In the genomic region with DNA sequence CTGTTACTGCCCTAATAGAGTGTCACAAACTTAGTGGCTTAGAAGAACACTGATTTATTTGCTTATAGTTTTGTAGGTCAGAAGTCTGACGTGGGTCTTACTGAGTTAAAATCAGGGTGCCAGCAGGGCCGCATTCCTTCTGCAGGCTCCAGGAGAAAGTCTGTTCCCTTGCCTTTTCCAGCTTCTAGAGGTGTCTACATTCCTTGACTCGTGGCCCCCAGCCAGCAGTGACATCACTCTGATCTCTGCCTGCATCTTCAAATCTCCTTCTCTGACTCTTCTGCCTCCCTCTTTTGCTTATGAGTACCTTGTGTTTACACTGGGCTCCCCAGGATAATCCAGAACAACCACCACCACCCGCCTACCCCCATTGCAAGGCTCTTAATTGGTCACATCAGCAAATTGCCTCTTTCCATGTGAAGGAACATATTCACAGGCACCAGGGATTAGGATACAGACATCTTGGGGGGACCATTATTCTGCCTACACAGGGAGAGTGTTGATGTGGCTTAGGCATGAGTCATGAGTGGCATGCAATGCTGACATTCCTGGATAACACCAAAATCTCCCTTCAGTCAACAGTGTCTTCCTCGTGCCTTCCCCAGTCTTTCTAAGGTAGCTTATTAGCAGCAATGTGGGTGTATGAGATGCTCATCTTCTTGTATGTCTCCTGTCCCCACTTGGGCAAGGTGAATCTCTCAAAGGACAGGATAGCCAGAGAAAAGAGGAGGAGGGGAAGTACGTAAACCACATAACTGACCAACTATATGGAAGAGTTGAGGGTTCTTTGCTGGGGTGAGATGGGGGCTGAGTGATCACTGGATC, we compare ENCODE assay signal across 11 cellular contexts. TPM values are rescaled to one million over a fixed set of nuclear protein-coding genes. Genes with fewer than 3 reads are reported as not detected.
DNase-seq lines count a peak whose midpoint lies in the region; ATAC-seq and TF ChIP-seq lines count a peak whose summit lies in the region.
"Had no signal": no experiment of that assay in that cellular context is flagged by ENCODE, and none has a peak within 500 bp of the region (broad histone marks: within the 10 kb centered on the region; RNA-seq: fewer than 3 reads in every experiment).

No MANE protein-coding gene starts in this region.

- peaks cover 70% of the 10 kb centered on the region for H3K36me3 Mint-ChIP-seq in T-helper 2 cell treated with Interferon-gamma antibody and Interleukin-4, amounts not matched to agents 5 μg/mL and 100 μg/mL, for 36 hours (ENCODE audit: low read depth)

- H3K27ac Mint-ChIP-seq in T-helper 2 cell treated with Interferon-gamma antibody and Interleukin-4, amounts not matched to agents 5 μg/mL and 100 μg/mL, for 36 hours, result peak overlapping the region; percentile 33

- H3K4me1 Mint-ChIP-seq in T-helper 2 cell treated with Interferon-gamma antibody and Interleukin-4, amounts not matched to agents 5 μg/mL and 100 μg/mL, for 36 hours (ENCODE audit: low read depth), result peaks cover 38% of the 10 kb centered on the region

- no peak overlapping the region for H3K27ac ChIP-seq in osteoblast (ENCODE audit: low read depth, low read length)
- H3K27ac ChIP-seq: uterus had no signal

- H3K4me3 ChIP-seq in osteoblast (ENCODE audit: insufficient read depth, low read length), result no peak overlapping the region
- H3K4me3 ChIP-seq: uterus had no signal

- no peaks in the 10 kb centered on the region for H3K27me3 ChIP-seq in osteoblast (ENCODE audit: insufficient read depth, low read length)
- H3K27me3 ChIP-seq: uterus had no signal

- peaks cover 17% of the 10 kb centered on the region for H3K4me1 ChIP-seq in osteoblast (ENCODE audit: insufficient read depth, low read length)
- H3K4me1 ChIP-seq: uterus had no signal

- H3K36me3 ChIP-seq in osteoblast (ENCODE audit: insufficient read depth, low read length), result no peaks in the 10 kb centered on the region
- H3K36me3 ChIP-seq: uterus had no signal

- H3K79me2 ChIP-seq in osteoblast (ENCODE audit: insufficient read depth, low read length), result no peaks in the 10 kb centered on the region

- H3K9me3 Mint-ChIP-seq in T-helper 2 cell treated with Interferon-gamma antibody and Interleukin-4, amounts not matched to agents 5 μg/mL and 100 μg/mL, for 36 hours, result no peaks in the 10 kb centered on the region

- TF ChIP-seq CTCF in osteoblast (IDR thresholded peaks at IDR 0.05; ENCODE audit: extremely low read depth, low read depth, low read length), result no peak

- no peaks in the 10 kb centered on the region for H4K20me1 ChIP-seq in osteoblast (ENCODE audit: insufficient read depth, low read length)

- H3K4me2 ChIP-seq in osteoblast (ENCODE audit: insufficient read depth, low read length), result peak overlapping the region; percentile 11

- no peaks in the 10 kb centered on the region for H3K9me3 ChIP-seq in osteoblast (ENCODE audit: low read depth, low read length)
- H3K9me3 ChIP-seq: uterus had no signal

- ATAC-seq in GM18907 (IDR thresholded peaks at IDR 0.05; ENCODE audit: unreplicated experiment), result no peak

- DNase-seq in T-helper 2 cell treated with Interferon-gamma antibody and Interleukin-4, amounts not matched to agents 5 μg/mL and 100 μg/mL, for 36 hours (ENCODE audit: low spot score), result no peak
- DNase-seq in T-helper 2 cell (no peak), LHCN-M2 (ENCODE audit: low read depth) (peak; percentile 64), dedifferentiated amniotic fluid mesenchymal stem cell (ENCODE audit: extremely low spot score) (peak; percentile 18), osteoblast (ENCODE audit: insufficient read length, low spot score, missing footprints) (no peak), NCI-H1694 (lab: John Stamatoyannopoulos, UW) (no peak)
- no peak for DNase-seq in stimulated activated CD4-positive, alpha-beta T cell treated with anti-CD3 and anti-CD28 coated beads, Interleukin-4, amount 100 ng/mL, for 4 hours
- DNase-seq: NCI-H2029, T-helper 9 cell, uterus had no signal

- H2AFZ ChIP-seq in osteoblast (ENCODE audit: low read length), result no peak overlapping the region

- no peaks in the 10 kb centered on the region for H3K27me3 Mint-ChIP-seq in T-helper 2 cell treated with Interferon-gamma antibody and Interleukin-4, amounts not matched to agents 5 μg/mL and 100 μg/mL, for 36 hours (ENCODE audit: low read depth)

- H3K4me3 Mint-ChIP-seq in T-helper 2 cell treated with Interferon-gamma antibody and Interleukin-4, amounts not matched to agents 5 μg/mL and 100 μg/mL, for 36 hours, result no peak overlapping the region

RNA-seq across cellular contexts. Expression of gene CYFIP2, which starts 24.4 kb away (rescaled TPM):
- total RNA-seq in LHCN-M2 (2014; rRNA removed), result 6.1 and 9.9 TPM in 2 replicates
- 6.3 TPM for polyA plus RNA-seq in LHCN-M2 (2012)
- total RNA-seq in osteoblast, result 4.7 and 6.5 TPM in 2 replicates

Comparison
In these comparisons a context has a peak if more than half of its experiments do, and no peak if none do; other contexts are left out.
1. DNase-seq: peak in LHCN-M2 (single experiment) and dedifferentiated amniotic fluid mesenchymal stem cell (single experiment); none in T-helper 2 cell treated with Interferon-gamma antibody and Interleukin-4, amounts not matched to agents 5 μg/mL and 100 μg/mL, for 36 hours (single experiment), T-helper 2 cell (0 of 5), osteoblast (single experiment), stimulated activated CD4-positive, alpha-beta T cell treated with anti-CD3 and anti-CD28 coated beads, Interleukin-4, amount 100 ng/mL, for 4 hours (0 of 2) and NCI-H1694 (single experiment).